Comparison of ENCODE assay signal across 29 cellular contexts in genomic region chr2:196801986-196802385, GRCh38. TPM values are rescaled to one million over a fixed set of nuclear protein-coding genes. Genes with fewer than 3 reads are reported as not detected.
DNase-seq lines count a peak whose midpoint lies in the region; ATAC-seq, FAIRE-seq and TF ChIP-seq lines count a peak whose summit lies in the region.
"Had no signal": no experiment of that assay in that cellular context is flagged by ENCODE, and none has a peak within 500 bp of the region (broad histone marks: within the 10 kb centered on the region; RNA-seq: fewer than 3 reads in every experiment).

No MANE protein-coding gene starts in this region.

- dilution Hi-C loops in keratinocyte (cut with MboI; ENCODE audit: extremely low pct_ligation_motif_present, low sequenced_read_pairs): no loop called here

- intact Hi-C loops in esophagus muscularis mucosa (cut with DNase I): no loop called here

- no peak overlapping the region for H3K27ac Mint-ChIP-seq in T-helper 17 cell
- H3K27ac Mint-ChIP-seq: endodermal cell; T-helper 2 cell treated with Interferon-gamma antibody and Interleukin-4, amounts not matched to agents 5 μg/mL and 100 μg/mL, for 36 hours had no signal

- H3K4me3 ChIP-seq in AG09309 (ENCODE audit: control insufficient read depth, low read depth, low read length) (no peak overlapping the region), keratinocyte (ENCODE audit: control insufficient read depth in 2 of 3, extremely low read depth in 1 of 3, insufficient read depth in 2 of 3, low read depth in 1 of 3, low read length in 3 of 3) (no peak overlapping the region), esophagus muscularis mucosa (no peak overlapping the region)
- H3K4me3 ChIP-seq: BLaER1, cardiac muscle cell, coronary artery, spleen, upper lobe of left lung had no signal

- H3K36me3 Mint-ChIP-seq in T-helper 17 cell (ENCODE audit: low read depth): no peaks in the 10 kb centered on the region

- DNase-seq in AG09309 (ENCODE audit: low read depth): no peak
- DNase-seq in M059J (ENCODE audit: low read depth): peak; percentile 15
- peak; percentile 2 for DNase-seq in dermis blood vessel endothelial cell
- DNase-seq in keratinocyte (ENCODE audit: low read depth, low spot score): no peak
- DNase-seq in esophagus muscularis mucosa (ENCODE audit: extremely low spot score): no peak
- no peak for DNase-seq in caudate nucleus (lab: John Stamatoyannopoulos, UW)
- DNase-seq in T-helper 17 cell: no peak
- DNase-seq in dedifferentiated amniotic fluid mesenchymal stem cell (ENCODE audit: extremely low spot score): no peak
- DNase-seq: activated effector memory CD4-positive, alpha-beta T cell treated with anti-CD3 and anti-CD28 coated beads, Interleukin-2, amount 50 U/mL, for 16 hours; activated naive CD8-positive, alpha-beta T cell treated with anti-CD3 and anti-CD28 coated beads, Interleukin-2, amount 50 U/mL, for 24 hours; activated T-cell treated with anti-CD3 and anti-CD28 coated beads for 4 hours; DMS79 treated with DMSO at 0.1 percent for 48 hours; endodermal cell; HCEC 1CT; KBM-7; MM.1S; NCI-H1417 treated with DMSO at 0.1 percent for 48 hours; NCI-H446; right cardiac atrium; spleen; upper lobe of left lung had no signal

- peaks cover 14% of the 10 kb centered on the region for H3K79me2 ChIP-seq in keratinocyte (ENCODE audit: control insufficient read depth, insufficient read depth, low read length)
- H3K79me2 ChIP-seq: parathyroid adenoma had no signal

- ATAC-seq in T-helper 17 cell: no peak
- ATAC-seq: activated naive CD8-positive, alpha-beta T cell treated with anti-CD3 and anti-CD28 coated beads, Interleukin-2, amount 50 U/mL, for 24 hours; right cardiac atrium had no signal

- peak; percentile 2 for TF ChIP-seq CTCF in AG09309 (IDR thresholded peaks at IDR 0.05; ENCODE audit: control insufficient read depth, insufficient read depth, low read depth, low read length, missing control alignments)
- no peak for TF ChIP-seq CTCF in keratinocyte (optimal IDR thresholded peaks at IDR 0.05 in 1 of 3, IDR thresholded peaks at IDR 0.05 in 1 of 3, conservative IDR thresholded peaks at IDR 0.05 in 1 of 3; ENCODE audit: extremely low read depth in 1 of 3, insufficient read depth in 2 of 3, low read length in 3 of 3)
- TF ChIP-seq CTCF in esophagus muscularis mucosa (IDR thresholded peaks at IDR 0.05): no peak

- H2AFZ ChIP-seq in keratinocyte (ENCODE audit: control insufficient read depth, low read length): peak overlapping the region; percentile 8
- H2AFZ ChIP-seq: parathyroid adenoma had no signal

- H3K36me3 ChIP-seq in keratinocyte (ENCODE audit: control insufficient read depth in 2 of 2, extremely low read depth in 1 of 2, insufficient read depth in 2 of 2, low read length in 2 of 2) (no peaks in the 10 kb centered on the region), esophagus muscularis mucosa (peaks cover 0 to 8% (median 3%) of the 10 kb centered on the region in 4 donors)
- H3K36me3 ChIP-seq: BLaER1 had no signal

- no peak for TF ChIP-seq EP300 in esophagus muscularis mucosa (IDR thresholded peaks at IDR 0.05)

- H3K4me3 Mint-ChIP-seq in T-helper 17 cell: no peak overlapping the region
- H3K4me3 Mint-ChIP-seq: activated naive CD8-positive, alpha-beta T cell treated with anti-CD3 and anti-CD28 coated beads, Interleukin-2, amount 50 U/mL, for 24 hours; endodermal cell; T-helper 2 cell treated with Interferon-gamma antibody and Interleukin-4, amounts not matched to agents 5 μg/mL and 100 μg/mL, for 36 hours had no signal

- H3K4me1 Mint-ChIP-seq in T-helper 17 cell: peaks cover 2% of the 10 kb centered on the region

- H3K9me3 ChIP-seq in keratinocyte (ENCODE audit: control insufficient read depth, low read depth, low read length) (no peaks in the 10 kb centered on the region), esophagus muscularis mucosa (no peaks in the 10 kb centered on the region), T-helper 17 cell (ENCODE audit: control insufficient read depth, low read length, poor library complexity, severe bottlenecking) (no peaks in the 10 kb centered on the region)
- H3K9me3 ChIP-seq: BLaER1, spleen, upper lobe of left lung had no signal

- H4K20me1 ChIP-seq in keratinocyte (ENCODE audit: control insufficient read depth, extremely low read depth, insufficient read depth, low read length): no peaks in the 10 kb centered on the region
- H4K20me1 ChIP-seq: BLaER1 had no signal

- FAIRE-seq in keratinocyte (lab: Jason Lieb, UNC): peak; percentile 23
- FAIRE-seq: GM18507 had no signal

- H3K9me1 ChIP-seq in keratinocyte (ENCODE audit: control insufficient read depth, extremely low read depth, insufficient read depth, low read length): no peaks in the 10 kb centered on the region

- no peak overlapping the region for H3K4me2 ChIP-seq in keratinocyte (ENCODE audit: control insufficient read depth, extremely low read depth, insufficient read depth, low read depth, low read length)
- H3K4me2 ChIP-seq: BLaER1 had no signal

- H3K4me1 ChIP-seq in keratinocyte (ENCODE audit: control insufficient read depth, extremely low read depth, insufficient read depth, low read length) (peaks cover 3% of the 10 kb centered on the region), esophagus muscularis mucosa (peaks cover 14 to 28% (median 22%) of the 10 kb centered on the region in 4 donors)
- H3K4me1 ChIP-seq: BLaER1, parathyroid adenoma had no signal

- 50% methylated on average over 1 of the region's 1 CpG for WGBS in esophagus muscularis mucosa

- TF ChIP-seq POLR2A in esophagus muscularis mucosa (IDR thresholded peaks at IDR 0.05; ENCODE audit: low read depth): no peak

- no peaks in the 10 kb centered on the region for H3K27me3 ChIP-seq in keratinocyte (ENCODE audit: control insufficient read depth, extremely low read depth, insufficient read depth, low read length)
- H3K27me3 ChIP-seq in esophagus muscularis mucosa: peaks cover 0 to 17% (median 0%) of the 10 kb centered on the region in 4 donors
- H3K27me3 ChIP-seq: BLaER1, foreskin keratinocyte, upper lobe of left lung had no signal

- H3K27me3 Mint-ChIP-seq in T-helper 17 cell: peaks cover 14% of the 10 kb centered on the region

- H3K27ac ChIP-seq in keratinocyte (ENCODE audit: control insufficient read depth, insufficient read depth, low read length) (no peak overlapping the region), esophagus muscularis mucosa (replicated peaks in 1 of 4) (no peak overlapping the region), caudate nucleus (ENCODE audit: low read depth, low read length) (no peak overlapping the region)
- H3K27ac ChIP-seq: BLaER1, cardiac muscle cell, coronary artery, foreskin keratinocyte, parathyroid adenoma, upper lobe of left lung had no signal

- H3K9ac ChIP-seq in keratinocyte (ENCODE audit: control insufficient read depth, extremely low read depth, insufficient read depth, low read length): no peak overlapping the region
- H3K9ac ChIP-seq: BLaER1, parathyroid adenoma had no signal

RNA-seq across cellular contexts. Expression of gene GTF3C3, which starts 2.5 kb away (rescaled TPM):
- 19.8 and 26.7 TPM in 2 replicates for total RNA-seq in M059J (2014; rRNA removed; shearing (Covaris generic))
- total RNA-seq in dermis blood vessel endothelial cell (42.9 and 53.5 TPM in 2 replicates), esophagus muscularis mucosa (10 to 100 TPM; 14.2 to 24.5 (median 15.6) TPM), T-helper 17 cell (10 to 100 TPM; 30.0 to 31.7 TPM)
- 16.9 to 38.8 TPM (median 29.9 TPM) in 3 replicates for polyA plus RNA-seq in keratinocyte
- polyA plus RNA-seq in keratinocyte (2011; ENCODE audit: low read depth): 35.5 TPM
- 11.4 and 25.6 TPM in 2 replicates for polyA plus RNA-seq in keratinocyte (2011; cell fraction: cytosol; rRNA removed)
- 37.9 and 50.2 TPM in 2 replicates for polyA plus RNA-seq in keratinocyte (2011; cell fraction: nucleus; rRNA removed)
- 20.6 and 22.5 TPM in 2 replicates for polyA plus RNA-seq in keratinocyte (2012; ENCODE audit: low replicate concordance)
- polyA minus RNA-seq in keratinocyte: 7.2 to 69.6 TPM (median 32.7 TPM) in 3 replicates
- polyA minus RNA-seq in keratinocyte (2011; cell fraction: cytosol; rRNA and poly(A)+ RNA removed): 10.6 TPM
- 34.9 and 68.3 TPM in 2 replicates for polyA minus RNA-seq in keratinocyte (2011; cell fraction: nucleus; rRNA and poly(A)+ RNA removed)

RNA-seq across cellular contexts. Expression of gene C2orf66, which starts 7.2 kb away (rescaled TPM):
- total RNA-seq in M059J (2014; rRNA removed; shearing (Covaris generic)): not detected in 2 replicates
- total RNA-seq in dermis blood vessel endothelial cell: under 0.01 and 0.14 TPM in 2 replicates
- polyA plus RNA-seq in keratinocyte: 0.32 to 2.9 TPM (median 2.2 TPM) in 3 replicates
- polyA plus RNA-seq in keratinocyte (2011; ENCODE audit: low read depth): not detected
- 0.05 and 0.41 TPM in 2 replicates for polyA plus RNA-seq in keratinocyte (2011; cell fraction: cytosol; rRNA removed)
- polyA plus RNA-seq in keratinocyte (2011; cell fraction: nucleus; rRNA removed): 15.1 and 16.4 TPM in 2 replicates
- 0.15 and 1.1 TPM in 2 replicates for polyA plus RNA-seq in keratinocyte (2012; ENCODE audit: low replicate concordance)
- 1.7 to 3.1 TPM in 2 of 3 replicates, not detected in the other for polyA minus RNA-seq in keratinocyte
- polyA minus RNA-seq in keratinocyte (2011; cell fraction: cytosol; rRNA and poly(A)+ RNA removed): not detected
- 2.6 and 10.5 TPM in 2 replicates for polyA minus RNA-seq in keratinocyte (2011; cell fraction: nucleus; rRNA and poly(A)+ RNA removed)
- not detected for total RNA-seq in esophagus muscularis mucosa
- total RNA-seq in T-helper 17 cell: under 1 TPM in 1 of 2 donors, not detected in 1; 0.18 TPM
- total RNA-seq: lung microvascular endothelial cell, spleen had no signal

Comparison
In these comparisons a context has a peak if more than half of its experiments do, and no peak if none do; other contexts are left out.
1. DNase-seq: peak in M059J (single experiment) and dermis blood vessel endothelial cell (single experiment); none in AG09309 (single experiment), keratinocyte (single experiment), esophagus muscularis mucosa (single experiment), caudate nucleus (0 of 61), T-helper 17 cell (0 of 3) and dedifferentiated amniotic fluid mesenchymal stem cell (single experiment).